ENCODE assay signal across 9 cellular contexts in genomic region chr22:31626427-31627150, GRCh38. TPM values are rescaled to one million over a fixed set of nuclear protein-coding genes. Genes with fewer than 3 reads are reported as not detected.
DNase-seq lines count a peak whose midpoint lies in the region; ATAC-seq, FAIRE-seq and TF ChIP-seq lines count a peak whose summit lies in the region.
"Had no signal": no experiment of that assay in that cellular context is flagged by ENCODE, and none has a peak within 500 bp of the region (broad histone marks: within the 10 kb centered on the region; RNA-seq: fewer than 3 reads in every experiment).

No MANE protein-coding gene starts in this region.

- no peak for DNase-seq in activated naive CD4-positive, alpha-beta T cell treated with anti-CD3 and anti-CD28 coated beads, Interleukin-2, amount 10 ng/mL, durations not matched to agents 7 days and 5 days
- no peak for DNase-seq in activated naive CD4-positive, alpha-beta T cell (lab: John Stamatoyannopoulos, UW)
- DNase-seq in astrocyte (ENCODE audit: low read depth) = no peak
- no peak for DNase-seq in lower lobe of right lung
- peak; percentile 58 to 64 for DNase-seq in thyroid gland
- DNase-seq in foreskin melanocyte = no peak
- no peak for DNase-seq in middle frontal gyrus (ENCODE audit: extremely low spot score, low spot score)
- DNase-seq in superior temporal gyrus (ENCODE audit: extremely low spot score) = no peak
- DNase-seq: stimulated activated CD8-positive, alpha-beta memory T cell treated with anti-CD3 and anti-CD28 coated beads, Interleukin-4, amount 100 ng/mL, for 48 hours had no signal

- TF ChIP-seq CTCF in astrocyte (IDR thresholded peaks at IDR 0.05; ENCODE audit: insufficient read depth, low read depth, low read length) (no peak), lower lobe of right lung (IDR thresholded peaks at IDR 0.05) (no peak), thyroid gland (IDR thresholded peaks at IDR 0.05) (no peak)

- H3K4me3 Mint-ChIP-seq in activated naive CD4-positive, alpha-beta T cell treated with anti-CD3 and anti-CD28 coated beads, Interleukin-2, amount 10 ng/mL, durations not matched to agents 7 days and 5 days = no peak overlapping the region
- H3K4me3 Mint-ChIP-seq in astrocyte (ENCODE audit: unreplicated experiment) = no peak overlapping the region

- peaks cover 33% of the 10 kb centered on the region for H3K4me1 Mint-ChIP-seq in activated naive CD4-positive, alpha-beta T cell treated with anti-CD3 and anti-CD28 coated beads, Interleukin-2, amount 10 ng/mL, durations not matched to agents 7 days and 5 days
- H3K4me1 Mint-ChIP-seq in astrocyte (ENCODE audit: low read depth, unreplicated experiment) = peaks cover 12% of the 10 kb centered on the region

- H4K20me1 ChIP-seq in astrocyte (ENCODE audit: insufficient read depth, low read length) = peaks cover 86% of the 10 kb centered on the region

- ATAC-seq in lower lobe of right lung = no peak

- H3K9me3 Mint-ChIP-seq in activated naive CD4-positive, alpha-beta T cell treated with anti-CD3 and anti-CD28 coated beads, Interleukin-2, amount 10 ng/mL, durations not matched to agents 7 days and 5 days = no peaks in the 10 kb centered on the region
- no peaks in the 10 kb centered on the region for H3K9me3 Mint-ChIP-seq in astrocyte (ENCODE audit: unreplicated experiment)

- FAIRE-seq in astrocyte (lab: Jason Lieb, UNC) = no peak

- TF ChIP-seq POLR2A in thyroid gland (IDR thresholded peaks at IDR 0.05) = no peak

- H3K4me3 ChIP-seq in astrocyte (ENCODE audit: insufficient read depth, low read depth, low read length) = no peak overlapping the region
- no peak overlapping the region for H3K4me3 ChIP-seq in lower lobe of right lung
- H3K4me3 ChIP-seq in thyroid gland (replicated peaks in 1 of 3) = no peak overlapping the region

- H3K27ac ChIP-seq in astrocyte (ENCODE audit: low read depth, low read length) (no peak overlapping the region), lower lobe of right lung (peak overlapping the region; percentile 72), thyroid gland (peak overlapping the region; percentile 25 to 85 (median 72))

- H2AFZ ChIP-seq in astrocyte (ENCODE audit: low read depth, low read length) = no peak overlapping the region

- H3K27me3 ChIP-seq in astrocyte (ENCODE audit: insufficient read depth, low read length) (no peaks in the 10 kb centered on the region), lower lobe of right lung (ENCODE audit: low read depth) (no peaks in the 10 kb centered on the region), thyroid gland (no peaks in the 10 kb centered on the region)

- H3K27ac Mint-ChIP-seq in activated naive CD4-positive, alpha-beta T cell treated with anti-CD3 and anti-CD28 coated beads, Interleukin-2, amount 10 ng/mL, durations not matched to agents 7 days and 5 days = peak overlapping the region; percentile 76
- peak overlapping the region; percentile 18 for H3K27ac Mint-ChIP-seq in astrocyte (ENCODE audit: unreplicated experiment)

- no peaks in the 10 kb centered on the region for H3K9me3 ChIP-seq in astrocyte (ENCODE audit: insufficient read depth, low read depth, low read length)
- H3K9me3 ChIP-seq in lower lobe of right lung = no peaks in the 10 kb centered on the region
- no peaks in the 10 kb centered on the region for H3K9me3 ChIP-seq in thyroid gland

- H3K4me2 ChIP-seq in astrocyte (ENCODE audit: low read length) = peak overlapping the region; percentile 74

- CTCF ChIA-PET in activated naive CD4-positive, alpha-beta T cell treated with anti-CD3 and anti-CD28 coated beads, Interleukin-2, amount 10 ng/mL, durations not matched to agents 7 days and 5 days (lab: Charles Lee) = no interaction called here

- H3K4me1 ChIP-seq in astrocyte (ENCODE audit: insufficient read depth, low read length) (peaks cover 27% of the 10 kb centered on the region), lower lobe of right lung (peaks cover 56% of the 10 kb centered on the region), thyroid gland (peaks cover 42 to 50% of the 10 kb centered on the region in 2 donors)

- H3K36me3 Mint-ChIP-seq in activated naive CD4-positive, alpha-beta T cell treated with anti-CD3 and anti-CD28 coated beads, Interleukin-2, amount 10 ng/mL, durations not matched to agents 7 days and 5 days = no peaks in the 10 kb centered on the region
- H3K36me3 Mint-ChIP-seq in astrocyte (ENCODE audit: low read depth, unreplicated experiment) = peaks cover 4% of the 10 kb centered on the region

- H3K9ac ChIP-seq in astrocyte (ENCODE audit: low read length) = peak overlapping the region; percentile 29

- H3K36me3 ChIP-seq in astrocyte (ENCODE audit: insufficient read depth, low read length) = no peaks in the 10 kb centered on the region
- peaks cover 26% of the 10 kb centered on the region for H3K36me3 ChIP-seq in lower lobe of right lung
- H3K36me3 ChIP-seq in thyroid gland = peaks cover 0 to 1% of the 10 kb centered on the region in 2 donors

- WGBS in thyroid gland, 2 donors = 49 to 62% methylated on average over 5 to 15 of the region's 15 CpGs

- peaks cover 93% of the 10 kb centered on the region for H3K79me2 ChIP-seq in astrocyte (ENCODE audit: insufficient read depth, low read length)

- intact Hi-C loops in lower lobe of right lung (cut with DNase I) = no loop called here
- intact Hi-C loops in thyroid gland (cut with DNase I) = loop anchor here (10.0 kb wide), 1 partner anchor 182 kb away; no protein-coding TSS in a partner anchor

- H3K27me3 Mint-ChIP-seq in activated naive CD4-positive, alpha-beta T cell treated with anti-CD3 and anti-CD28 coated beads, Interleukin-2, amount 10 ng/mL, durations not matched to agents 7 days and 5 days = no peaks in the 10 kb centered on the region
- no peaks in the 10 kb centered on the region for H3K27me3 Mint-ChIP-seq in astrocyte (ENCODE audit: low read depth, unreplicated experiment)

RNA-seq across cellular contexts. Expression of gene PISD, which starts 35.4 kb away (rescaled TPM):
- total RNA-seq in astrocyte = 31.8 and 43.2 TPM in 2 replicates
- 47.3 TPM for total RNA-seq in lower lobe of right lung
- 10 to 100 TPM; 34.5 to 59.0 (median 42.5) TPM for total RNA-seq in thyroid gland

Comparison
In these comparisons a context has a peak if more than half of its experiments do, and no peak if none do; other contexts are left out.
1. DNase-seq: peak in thyroid gland (2 of 2); none in activated naive CD4-positive, alpha-beta T cell treated with anti-CD3 and anti-CD28 coated beads, Interleukin-2, amount 10 ng/mL, durations not matched to agents 7 days and 5 days (single experiment), activated naive CD4-positive, alpha-beta T cell (0 of 4), astrocyte (single experiment), lower lobe of right lung (single experiment), foreskin melanocyte (single experiment), middle frontal gyrus (single experiment) and superior temporal gyrus (single experiment).